ENCODE assay signal across 1 cellular context in genomic region chr10:131093795-131094366, GRCh38.
TF ChIP-seq lines count a peak whose summit lies in the region.

No MANE protein-coding gene starts in this region.

TF ChIP-seq in H1, 55 proteins besides CTCF, POLR2A, EP300 and RAD21:
- TF ChIP-seq CREB1 (IDR thresholded peaks at IDR 0.05) (no peak), POU5F1 (IDR thresholded peaks at IDR 0.05; ENCODE audit: low read depth, low read length) (no peak), CTBP2 (IDR thresholded peaks at IDR 0.05; ENCODE audit: borderline replicate concordance, insufficient read depth, insufficient read length, low read length) (no peak), EZH2 (IDR thresholded peaks at IDR 0.05; ENCODE audit: low read depth, low read length, severe bottlenecking) (no peak), EGR1 (IDR thresholded peaks at IDR 0.05; ENCODE audit: borderline replicate concordance, low read depth, low read length) (no peak), USF2 (IDR thresholded peaks at IDR 0.05; ENCODE audit: low read length) (no peak), GTF2F1 (IDR thresholded peaks at IDR 0.05; ENCODE audit: borderline replicate concordance, low read depth, low read length) (no peak), BRCA1 (IDR thresholded peaks at IDR 0.05; ENCODE audit: low read depth, low read length) (no peak), SRF (IDR thresholded peaks at IDR 0.05; ENCODE audit: low read depth, low read length) (no peak), CHD2 (IDR thresholded peaks at IDR 0.05; ENCODE audit: low read length) (no peak), ATF3 (IDR thresholded peaks at IDR 0.05; ENCODE audit: insufficient read depth, low read depth, low read length) (no peak)
- TF ChIP-seq, protein P1, sequence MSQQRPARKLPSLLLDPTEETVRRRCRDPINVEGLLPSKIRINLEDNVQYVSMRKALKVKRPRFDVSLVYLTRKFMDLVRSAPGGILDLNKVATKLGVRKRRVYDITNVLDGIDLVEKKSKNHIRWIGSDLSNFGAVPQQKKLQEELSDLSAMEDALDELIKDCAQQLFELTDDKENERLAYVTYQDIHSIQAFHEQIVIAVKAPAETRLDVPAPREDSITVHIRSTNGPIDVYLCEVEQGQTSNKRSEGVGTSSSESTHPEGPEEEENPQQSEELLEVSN (IDR thresholded peaks at IDR 0.05), result no peak
